Comparison of ENCODE assay signal across 23 cellular contexts in genomic region chr3:61940241-61940640, GRCh38.
"Had no signal": no experiment of that assay in that cellular context is flagged by ENCODE, and none has a peak within 500 bp of the region (broad histone marks: within the 10 kb centered on the region; RNA-seq: fewer than 3 reads in every experiment).

No MANE protein-coding gene starts in this region.

- H3K27me3 Mint-ChIP-seq: activated B cell treated with CpG ODN at 0.5 μM for 24 hours; activated CD4-positive, alpha-beta T cell treated with anti-CD3 and anti-CD28 coated beads, Interleukin-2, amount 10 ng/mL, durations not matched to agents 24 days and 14 days; activated CD8-positive, alpha-beta memory T cell treated with anti-CD3 and anti-CD28 coated beads, Interleukin-2, amount 10 ng/mL, durations not matched to agents 7 days and 5 days; activated T-cell treated with anti-CD3 and anti-CD28 coated beads, Interleukin-2, amount 50 U/mL, for 24 hours; IgD-negative memory B cell; T-helper 17 cell had no signal

- H3K27ac Mint-ChIP-seq: activated B cell treated with CpG ODN at 0.5 μM for 24 hours; activated CD4-positive, alpha-beta T cell treated with anti-CD3 and anti-CD28 coated beads, Interleukin-2, amount 10 ng/mL, durations not matched to agents 24 days and 14 days; activated CD8-positive, alpha-beta memory T cell treated with anti-CD3 and anti-CD28 coated beads, Interleukin-2, amount 10 ng/mL, durations not matched to agents 7 days and 5 days; activated naive CD4-positive, alpha-beta T cell treated with anti-CD3 and anti-CD28 coated beads for 36 hours; activated naive CD8-positive, alpha-beta T cell; activated T-cell treated with anti-CD3 and anti-CD28 coated beads, Interleukin-2, amount 50 U/mL, for 24 hours; activated T-helper 1 cell treated with anti-CD3 and anti-CD28 coated beads, Interleukin-12 subunit alpha, Interleukin-12 subunit beta, Interleukin-2, Interleukin-4 antibody, amounts not matched to agents 30 ng/mL and 10 ng/mL and 1 ng/mL, durations not matched to agents 14 hours and 24 hours and 36 hours; IgD-negative memory B cell; T-helper 17 cell had no signal

- H3K4me1 Mint-ChIP-seq: activated B cell treated with CpG ODN at 0.5 μM for 24 hours; activated CD4-positive, alpha-beta T cell treated with anti-CD3 and anti-CD28 coated beads, Interleukin-2, amount 10 ng/mL, durations not matched to agents 24 days and 14 days; activated CD8-positive, alpha-beta memory T cell treated with anti-CD3 and anti-CD28 coated beads, Interleukin-2, amount 10 ng/mL, durations not matched to agents 7 days and 5 days; T-helper 17 cell had no signal

- H3K36me3 Mint-ChIP-seq: activated CD8-positive, alpha-beta memory T cell treated with anti-CD3 and anti-CD28 coated beads, Interleukin-2, amount 10 ng/mL, durations not matched to agents 7 days and 5 days; activated naive CD8-positive, alpha-beta T cell; IgD-negative memory B cell had no signal

- H3K9me3 Mint-ChIP-seq: activated B cell treated with CpG ODN at 0.5 μM for 24 hours; activated CD4-positive, alpha-beta T cell treated with anti-CD3 and anti-CD28 coated beads, Interleukin-2, amount 10 ng/mL, durations not matched to agents 24 days and 14 days; activated naive CD4-positive, alpha-beta T cell treated with anti-CD3 and anti-CD28 coated beads for 36 hours; activated T-helper 1 cell treated with anti-CD3 and anti-CD28 coated beads, Interleukin-12 subunit alpha, Interleukin-12 subunit beta, Interleukin-2, Interleukin-4 antibody, amounts not matched to agents 30 ng/mL and 10 ng/mL and 1 ng/mL, durations not matched to agents 14 hours and 24 hours and 36 hours had no signal

- DNase-seq: activated B cell treated with CpG ODN at 0.5 μM for 24 hours; activated CD4-positive, alpha-beta T cell treated with anti-CD3 and anti-CD28 coated beads for 1 hour; activated CD4-positive, alpha-beta T cell treated with anti-CD3 and anti-CD28 coated beads, Interleukin-2, amount 10 ng/mL, durations not matched to agents 24 days and 14 days; activated CD4-positive, alpha-beta T cell treated with anti-CD3 and anti-CD28 coated beads, Interleukin-2, amount 50 U/mL, for 48 hours; activated CD8-positive, alpha-beta memory T cell treated with anti-CD3 and anti-CD28 coated beads, Interleukin-2, amount 10 ng/mL, durations not matched to agents 7 days and 5 days; activated gamma-delta T cell; activated naive CD4-positive, alpha-beta T cell treated with anti-CD3 and anti-CD28 coated beads for 36 hours; activated T-cell treated with anti-CD3 and anti-CD28 coated beads, Interleukin-2, amount 50 U/mL, for 24 hours; brain microvascular endothelial cell; NCI-H1092; NCI-H1417 treated with DMSO at 0.1 percent for 48 hours; NCI-H1694; NCI-H2029; NCI-H2107; NCI-H345; NCI-H510A treated with DMSO at 0.1 percent for 48 hours; PC-3; SIG-M5; T-helper 17 cell; T-helper 9 cell had no signal

- H3K4me3 Mint-ChIP-seq: activated B cell treated with CpG ODN at 0.5 μM for 24 hours; activated CD4-positive, alpha-beta T cell treated with anti-CD3 and anti-CD28 coated beads, Interleukin-2, amount 10 ng/mL, durations not matched to agents 24 days and 14 days; activated CD8-positive, alpha-beta memory T cell treated with anti-CD3 and anti-CD28 coated beads, Interleukin-2, amount 10 ng/mL, durations not matched to agents 7 days and 5 days; activated naive CD4-positive, alpha-beta T cell treated with anti-CD3 and anti-CD28 coated beads for 36 hours; activated naive CD8-positive, alpha-beta T cell; activated T-cell treated with anti-CD3 and anti-CD28 coated beads, Interleukin-2, amount 50 U/mL, for 24 hours; activated T-helper 1 cell treated with anti-CD3 and anti-CD28 coated beads, Interleukin-12 subunit alpha, Interleukin-12 subunit beta, Interleukin-2, Interleukin-4 antibody, amounts not matched to agents 30 ng/mL and 10 ng/mL and 1 ng/mL, durations not matched to agents 14 hours and 24 hours and 36 hours; IgD-negative memory B cell; T-helper 17 cell had no signal

- ATAC-seq: activated CD8-positive, alpha-beta memory T cell treated with anti-CD3 and anti-CD28 coated beads, Interleukin-2, amount 10 ng/mL, durations not matched to agents 7 days and 5 days; PC-3; T-helper 17 cell had no signal
